In genomic region chr18:22971038-22971437, GRCh38 we compare ENCODE assay signal across 1 cellular context.
A peak's percentile ranks its signal among the peaks of the same experiment; 100 is the strongest.
TF ChIP-seq lines count a peak whose summit lies in the region.

No MANE protein-coding gene starts in this region.

TF ChIP-seq in HEK293, 187 proteins besides CTCF, POLR2A, EP300 and RAD21 (continued from another document):
- peak; percentile 59; the same call in 1 of the 2 replicates for TF ChIP-seq EGR2 (tag by site-specific recombination; IDR thresholded peaks at IDR 0.05; ENCODE audit: low read depth)
- no peak for TF ChIP-seq ZNF549 (tag by site-specific recombination; IDR thresholded peaks at IDR 0.05)
TF ChIP-seq in HEK293: peak in this region for 2.
